In genomic region chr3:137761099-137761562, GRCh38 we compare ENCODE assay signal across 3 cellular contexts.
TF ChIP-seq lines count a peak whose summit lies in the region.

No MANE protein-coding gene starts in this region.

TF ChIP-seq in SK-N-SH, 30 proteins besides CTCF, POLR2A, EP300 and RAD21 (continues in another document):
- TF ChIP-seq, protein P1, sequence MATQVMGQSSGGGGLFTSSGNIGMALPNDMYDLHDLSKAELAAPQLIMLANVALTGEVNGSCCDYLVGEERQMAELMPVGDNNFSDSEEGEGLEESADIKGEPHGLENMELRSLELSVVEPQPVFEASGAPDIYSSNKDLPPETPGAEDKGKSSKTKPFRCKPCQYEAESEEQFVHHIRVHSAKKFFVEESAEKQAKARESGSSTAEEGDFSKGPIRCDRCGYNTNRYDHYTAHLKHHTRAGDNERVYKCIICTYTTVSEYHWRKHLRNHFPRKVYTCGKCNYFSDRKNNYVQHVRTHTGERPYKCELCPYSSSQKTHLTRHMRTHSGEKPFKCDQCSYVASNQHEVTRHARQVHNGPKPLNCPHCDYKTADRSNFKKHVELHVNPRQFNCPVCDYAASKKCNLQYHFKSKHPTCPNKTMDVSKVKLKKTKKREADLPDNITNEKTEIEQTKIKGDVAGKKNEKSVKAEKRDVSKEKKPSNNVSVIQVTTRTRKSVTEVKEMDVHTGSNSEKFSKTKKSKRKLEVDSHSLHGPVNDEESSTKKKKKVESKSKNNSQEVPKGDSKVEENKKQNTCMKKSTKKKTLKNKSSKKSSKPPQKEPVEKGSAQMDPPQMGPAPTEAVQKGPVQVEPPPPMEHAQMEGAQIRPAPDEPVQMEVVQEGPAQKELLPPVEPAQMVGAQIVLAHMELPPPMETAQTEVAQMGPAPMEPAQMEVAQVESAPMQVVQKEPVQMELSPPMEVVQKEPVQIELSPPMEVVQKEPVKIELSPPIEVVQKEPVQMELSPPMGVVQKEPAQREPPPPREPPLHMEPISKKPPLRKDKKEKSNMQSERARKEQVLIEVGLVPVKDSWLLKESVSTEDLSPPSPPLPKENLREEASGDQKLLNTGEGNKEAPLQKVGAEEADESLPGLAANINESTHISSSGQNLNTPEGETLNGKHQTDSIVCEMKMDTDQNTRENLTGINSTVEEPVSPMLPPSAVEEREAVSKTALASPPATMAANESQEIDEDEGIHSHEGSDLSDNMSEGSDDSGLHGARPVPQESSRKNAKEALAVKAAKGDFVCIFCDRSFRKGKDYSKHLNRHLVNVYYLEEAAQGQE (IDR thresholded peaks at IDR 0.05; ENCODE audit: low read depth, low read length) = no peak
- no peak for TF ChIP-seq CHD2 (IDR thresholded peaks at IDR 0.05; ENCODE audit: low read length, partially characterized antibody)
- TF ChIP-seq RCOR1 (IDR thresholded peaks at IDR 0.05; ENCODE audit: low read length) = no peak
- no peak for TF ChIP-seq PBX3 (IDR thresholded peaks at IDR 0.05)
- TF ChIP-seq MXI1 (IDR thresholded peaks at IDR 0.05; ENCODE audit: low read depth, low read length) = no peak
- no peak for TF ChIP-seq TEAD4 (IDR thresholded peaks at IDR 0.05; ENCODE audit: borderline replicate concordance, insufficient read depth)
- no peak for TF ChIP-seq FOXM1 (IDR thresholded peaks at IDR 0.05; ENCODE audit: low read depth)
- TF ChIP-seq, protein P2, sequence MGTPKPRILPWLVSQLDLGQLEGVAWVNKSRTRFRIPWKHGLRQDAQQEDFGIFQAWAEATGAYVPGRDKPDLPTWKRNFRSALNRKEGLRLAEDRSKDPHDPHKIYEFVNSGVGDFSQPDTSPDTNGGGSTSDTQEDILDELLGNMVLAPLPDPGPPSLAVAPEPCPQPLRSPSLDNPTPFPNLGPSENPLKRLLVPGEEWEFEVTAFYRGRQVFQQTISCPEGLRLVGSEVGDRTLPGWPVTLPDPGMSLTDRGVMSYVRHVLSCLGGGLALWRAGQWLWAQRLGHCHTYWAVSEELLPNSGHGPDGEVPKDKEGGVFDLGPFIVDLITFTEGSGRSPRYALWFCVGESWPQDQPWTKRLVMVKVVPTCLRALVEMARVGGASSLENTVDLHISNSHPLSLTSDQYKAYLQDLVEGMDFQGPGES (IDR thresholded peaks at IDR 0.05; ENCODE audit: low read depth, low read length) = no peak
- TF ChIP-seq, protein P3, sequence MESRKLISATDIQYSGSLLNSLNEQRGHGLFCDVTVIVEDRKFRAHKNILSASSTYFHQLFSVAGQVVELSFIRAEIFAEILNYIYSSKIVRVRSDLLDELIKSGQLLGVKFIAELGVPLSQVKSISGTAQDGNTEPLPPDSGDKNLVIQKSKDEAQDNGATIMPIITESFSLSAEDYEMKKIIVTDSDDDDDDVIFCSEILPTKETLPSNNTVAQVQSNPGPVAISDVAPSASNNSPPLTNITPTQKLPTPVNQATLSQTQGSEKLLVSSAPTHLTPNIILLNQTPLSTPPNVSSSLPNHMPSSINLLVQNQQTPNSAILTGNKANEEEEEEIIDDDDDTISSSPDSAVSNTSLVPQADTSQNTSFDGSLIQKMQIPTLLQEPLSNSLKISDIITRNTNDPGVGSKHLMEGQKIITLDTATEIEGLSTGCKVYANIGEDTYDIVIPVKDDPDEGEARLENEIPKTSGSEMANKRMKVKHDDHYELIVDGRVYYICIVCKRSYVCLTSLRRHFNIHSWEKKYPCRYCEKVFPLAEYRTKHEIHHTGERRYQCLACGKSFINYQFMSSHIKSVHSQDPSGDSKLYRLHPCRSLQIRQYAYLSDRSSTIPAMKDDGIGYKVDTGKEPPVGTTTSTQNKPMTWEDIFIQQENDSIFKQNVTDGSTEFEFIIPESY (IDR thresholded peaks at IDR 0.05; ENCODE audit: borderline replicate concordance, low read depth) = no peak

TF ChIP-seq in SK-N-SH treated with all-trans-retinoic acid at 6 μM for 48 hours, 23 proteins besides CTCF, POLR2A, EP300 and RAD21:
- TF ChIP-seq ARNTL (CRISPR knock-in tag; IDR thresholded peaks at IDR 0.05; ENCODE audit: borderline replicate concordance, low read depth) = no peak
- no peak for TF ChIP-seq TOX (CRISPR knock-in tag; IDR thresholded peaks at IDR 0.05; ENCODE audit: borderline replicate concordance)
- no peak for TF ChIP-seq ZNF8 (CRISPR knock-in tag; IDR thresholded peaks at IDR 0.05)
- no peak for TF ChIP-seq ZFP3 (CRISPR knock-in tag; IDR thresholded peaks at IDR 0.05)
- TF ChIP-seq BACH2 (CRISPR knock-in tag; IDR thresholded peaks at IDR 0.05; ENCODE audit: borderline replicate concordance) = no peak
- TF ChIP-seq ZFP30 (CRISPR knock-in tag; IDR thresholded peaks at IDR 0.05) = no peak
- TF ChIP-seq ZC3H10 (CRISPR knock-in tag; IDR thresholded peaks at IDR 0.05) = no peak
- TF ChIP-seq OSR1 (CRISPR knock-in tag; IDR thresholded peaks at IDR 0.05) = no peak
- no peak for TF ChIP-seq SNAI2 (CRISPR knock-in tag; IDR thresholded peaks at IDR 0.05)
- TF ChIP-seq, protein P4, sequence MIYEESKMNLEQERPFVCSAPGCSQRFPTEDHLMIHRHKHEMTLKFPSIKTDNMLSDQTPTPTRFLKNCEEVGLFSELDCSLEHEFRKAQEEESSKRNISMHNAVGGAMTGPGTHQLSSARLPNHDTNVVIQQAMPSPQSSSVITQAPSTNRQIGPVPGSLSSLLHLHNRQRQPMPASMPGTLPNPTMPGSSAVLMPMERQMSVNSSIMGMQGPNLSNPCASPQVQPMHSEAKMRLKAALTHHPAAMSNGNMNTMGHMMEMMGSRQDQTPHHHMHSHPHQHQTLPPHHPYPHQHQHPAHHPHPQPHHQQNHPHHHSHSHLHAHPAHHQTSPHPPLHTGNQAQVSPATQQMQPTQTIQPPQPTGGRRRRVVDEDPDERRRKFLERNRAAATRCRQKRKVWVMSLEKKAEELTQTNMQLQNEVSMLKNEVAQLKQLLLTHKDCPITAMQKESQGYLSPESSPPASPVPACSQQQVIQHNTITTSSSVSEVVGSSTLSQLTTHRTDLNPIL (CRISPR knock-in tag; IDR thresholded peaks at IDR 0.05; ENCODE audit: low read depth) = no peak
- no peak for TF ChIP-seq CSDC2 (CRISPR knock-in tag; IDR thresholded peaks at IDR 0.05)
- no peak for TF ChIP-seq ESRRG (CRISPR knock-in tag; IDR thresholded peaks at IDR 0.05)
- TF ChIP-seq RARB (CRISPR knock-in tag; IDR thresholded peaks at IDR 0.05) = no peak
- TF ChIP-seq, protein P5, sequence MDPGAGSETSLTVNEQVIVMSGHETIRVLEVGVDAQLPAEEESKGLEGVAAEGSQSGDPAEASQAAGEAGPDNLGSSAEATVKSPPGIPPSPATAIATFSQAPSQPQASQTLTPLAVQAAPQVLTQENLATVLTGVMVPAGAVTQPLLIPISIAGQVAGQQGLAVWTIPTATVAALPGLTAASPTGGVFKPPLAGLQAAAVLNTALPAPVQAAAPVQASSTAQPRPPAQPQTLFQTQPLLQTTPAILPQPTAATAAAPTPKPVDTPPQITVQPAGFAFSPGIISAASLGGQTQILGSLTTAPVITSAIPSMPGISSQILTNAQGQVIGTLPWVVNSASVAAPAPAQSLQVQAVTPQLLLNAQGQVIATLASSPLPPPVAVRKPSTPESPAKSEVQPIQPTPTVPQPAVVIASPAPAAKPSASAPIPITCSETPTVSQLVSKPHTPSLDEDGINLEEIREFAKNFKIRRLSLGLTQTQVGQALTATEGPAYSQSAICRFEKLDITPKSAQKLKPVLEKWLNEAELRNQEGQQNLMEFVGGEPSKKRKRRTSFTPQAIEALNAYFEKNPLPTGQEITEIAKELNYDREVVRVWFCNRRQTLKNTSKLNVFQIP (CRISPR knock-in tag; IDR thresholded peaks at IDR 0.05; ENCODE audit: borderline replicate concordance, low read depth) = no peak

TF ChIP-seq in H1, 55 proteins besides CTCF, POLR2A, EP300 and RAD21:
- TF ChIP-seq KDM4A (IDR thresholded peaks at IDR 0.05; ENCODE audit: low read depth, low read length, severe bottlenecking) (peak; percentile 3), CBX8 (IDR thresholded peaks at IDR 0.05; ENCODE audit: borderline replicate concordance, low read depth, low read length) (0 out of 2 replicates have a peak, but pooled peaks have one; percentile 46), TBP (IDR thresholded peaks at IDR 0.05; ENCODE audit: low read depth, low read length) (no peak), SUZ12 (IDR thresholded peaks at IDR 0.05; ENCODE audit: low read length) (peak; percentile 90; the same call in 1 of the 2 replicates), EZH2 (IDR thresholded peaks at IDR 0.05; ENCODE audit: low read depth, low read length, severe bottlenecking) (peak; percentile 86), E2F6 (IDR thresholded peaks at IDR 0.05) (no peak)
